In the genomic region with DNA sequence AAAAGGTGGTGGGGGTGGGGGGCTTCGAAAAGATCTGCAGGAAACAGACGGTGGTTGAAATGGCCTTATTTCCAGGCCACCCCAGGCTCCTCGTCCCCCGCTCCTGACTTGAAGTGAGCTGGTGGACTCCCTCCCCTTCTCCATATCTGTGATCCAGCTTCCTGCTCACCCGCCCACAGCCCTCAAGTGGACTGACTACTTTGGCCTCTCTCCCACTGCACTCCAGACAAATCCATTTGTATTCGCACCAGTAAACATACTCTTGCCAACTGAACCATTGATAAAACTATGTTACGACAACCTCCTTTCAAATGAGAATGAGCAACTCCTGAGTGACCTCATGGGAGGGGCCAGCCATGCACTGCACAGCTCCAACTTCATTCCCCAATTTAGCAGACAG, we compare ENCODE assay signal across 11 cellular contexts.
DNase-seq lines count a peak whose midpoint lies in the region; ATAC-seq and TF ChIP-seq lines count a peak whose summit lies in the region.
"Had no signal": no experiment of that assay in that cellular context is flagged by ENCODE, and none has a peak within 500 bp of the region (broad histone marks: within the 10 kb centered on the region; RNA-seq: fewer than 3 reads in every experiment).

No MANE protein-coding gene starts in this region.

- 36 to 55% methylated on average over 7 of the region's 7 CpGs for WGBS in sigmoid colon, 2 donors

- peaks cover 16% of the 10 kb centered on the region for H3K4me1 Mint-ChIP-seq in nephron progenitor cell
- peaks cover 4% of the 10 kb centered on the region for H3K4me1 Mint-ChIP-seq in activated T-cell treated with anti-CD3 and anti-CD28 coated beads, Interleukin-2, amount 50 U/mL, for 72 hours (ENCODE audit: low read depth)
- H3K4me1 Mint-ChIP-seq: IgD-negative memory B cell, T-helper 17 cell had no signal

- peak; percentile 68 for DNase-seq in LNCaP clone FGC (ENCODE audit: low read depth)
- peak; percentile 63 for DNase-seq in UCSD-AML1 (lab: John Stamatoyannopoulos, UW; ENCODE audit: unreplicated experiment)
- DNase-seq in cardiac septum (ENCODE audit: low spot score): peak; percentile 86
- peak; percentile 75 for DNase-seq in sigmoid colon
- DNase-seq in nephron progenitor cell: no peak
- no peak for DNase-seq in T-helper 1 cell
- DNase-seq in activated T-cell treated with anti-CD3 and anti-CD28 coated beads, Interleukin-2, amount 50 U/mL, for 72 hours: no peak
- DNase-seq: activated naive CD4-positive, alpha-beta T cell; T-helper 17 cell had no signal

- peaks cover 4% of the 10 kb centered on the region for H3K9me3 Mint-ChIP-seq in nephron progenitor cell
- peaks cover 0 to 2% of the 10 kb centered on the region in 2 donors for H3K9me3 Mint-ChIP-seq in activated T-cell treated with anti-CD3 and anti-CD28 coated beads, Interleukin-2, amount 50 U/mL, for 72 hours

- H3K27ac ChIP-seq in sigmoid colon: no peak overlapping the region

- no peaks in the 10 kb centered on the region for H3K27me3 ChIP-seq in sigmoid colon

- no peak for TF ChIP-seq CTCF in LNCaP clone FGC (IDR thresholded peaks at IDR 0.05; ENCODE audit: control insufficient read depth, extremely low read depth, insufficient read depth)
- TF ChIP-seq CTCF in sigmoid colon (IDR thresholded peaks at IDR 0.05): no peak
- no peak for TF ChIP-seq CTCF in nephron progenitor cell (IDR thresholded peaks at IDR 0.05)

- no peak for TF ChIP-seq POLR2A in sigmoid colon (IDR thresholded peaks at IDR 0.05)

- H3K4me3 ChIP-seq in LNCaP clone FGC (ENCODE audit: low read depth, low read length) (no peak overlapping the region), sigmoid colon (no peak overlapping the region)

- no peak overlapping the region for H3K4me3 Mint-ChIP-seq in nephron progenitor cell
- H3K4me3 Mint-ChIP-seq in activated T-cell treated with anti-CD3 and anti-CD28 coated beads, Interleukin-2, amount 50 U/mL, for 72 hours: no peak overlapping the region
- H3K4me3 Mint-ChIP-seq: IgD-negative memory B cell, T-helper 17 cell had no signal

- TF ChIP-seq EP300 in sigmoid colon (IDR thresholded peaks at IDR 0.05): no peak

- H3K27me3 Mint-ChIP-seq in nephron progenitor cell (ENCODE audit: low read depth, poor library complexity): peaks cover 6% of the 10 kb centered on the region
- H3K27me3 Mint-ChIP-seq in activated T-cell treated with anti-CD3 and anti-CD28 coated beads, Interleukin-2, amount 50 U/mL, for 72 hours (ENCODE audit: low read depth): peaks cover 16% of the 10 kb centered on the region
- H3K27me3 Mint-ChIP-seq: IgD-negative memory B cell had no signal

- intact Hi-C loops in cardiac septum (cut with DNase I) (loop anchor here (5.0 kb wide), 1 partner anchor 60 kb away; no protein-coding TSS in a partner anchor), sigmoid colon (cut with DNase I) (no loop called here)

- no peaks in the 10 kb centered on the region for H3K9me3 ChIP-seq in sigmoid colon

- H3K27ac Mint-ChIP-seq in nephron progenitor cell: no peak overlapping the region
- no peak overlapping the region for H3K27ac Mint-ChIP-seq in activated T-cell treated with anti-CD3 and anti-CD28 coated beads, Interleukin-2, amount 50 U/mL, for 72 hours
- H3K27ac Mint-ChIP-seq: IgD-negative memory B cell, T-helper 17 cell had no signal

- ATAC-seq in HG02610 (IDR thresholded peaks at IDR 0.05; ENCODE audit: unreplicated experiment): no peak
- no peak for ATAC-seq in activated T-cell treated with anti-CD3 and anti-CD28 coated beads, Interleukin-2, amount 50 U/mL, for 72 hours (replicated peaks in 1 of 2)
- ATAC-seq: T-helper 17 cell had no signal

- no peaks in the 10 kb centered on the region for H3K36me3 ChIP-seq in sigmoid colon

- H3K36me3 Mint-ChIP-seq in nephron progenitor cell (ENCODE audit: low read depth): no peaks in the 10 kb centered on the region
- H3K36me3 Mint-ChIP-seq in activated T-cell treated with anti-CD3 and anti-CD28 coated beads, Interleukin-2, amount 50 U/mL, for 72 hours (ENCODE audit: insufficient read depth in 2 of 2): no peaks in the 10 kb centered on the region
- H3K36me3 Mint-ChIP-seq: IgD-negative memory B cell had no signal

- peaks cover 0 to 8% (median 4%) of the 10 kb centered on the region in 4 donors for H3K4me1 ChIP-seq in sigmoid colon

Comparison
In these comparisons a context has a peak if more than half of its experiments do, and no peak if none do; other contexts are left out.
1. DNase-seq: peak in LNCaP clone FGC (single experiment), UCSD-AML1 (single experiment), cardiac septum (single experiment) and sigmoid colon (single experiment); none in nephron progenitor cell (single experiment), T-helper 1 cell (0 of 5) and activated T-cell treated with anti-CD3 and anti-CD28 coated beads, Interleukin-2, amount 50 U/mL, for 72 hours (0 of 2).